ENCODE assay signal across 2 cellular contexts in the genomic region with DNA sequence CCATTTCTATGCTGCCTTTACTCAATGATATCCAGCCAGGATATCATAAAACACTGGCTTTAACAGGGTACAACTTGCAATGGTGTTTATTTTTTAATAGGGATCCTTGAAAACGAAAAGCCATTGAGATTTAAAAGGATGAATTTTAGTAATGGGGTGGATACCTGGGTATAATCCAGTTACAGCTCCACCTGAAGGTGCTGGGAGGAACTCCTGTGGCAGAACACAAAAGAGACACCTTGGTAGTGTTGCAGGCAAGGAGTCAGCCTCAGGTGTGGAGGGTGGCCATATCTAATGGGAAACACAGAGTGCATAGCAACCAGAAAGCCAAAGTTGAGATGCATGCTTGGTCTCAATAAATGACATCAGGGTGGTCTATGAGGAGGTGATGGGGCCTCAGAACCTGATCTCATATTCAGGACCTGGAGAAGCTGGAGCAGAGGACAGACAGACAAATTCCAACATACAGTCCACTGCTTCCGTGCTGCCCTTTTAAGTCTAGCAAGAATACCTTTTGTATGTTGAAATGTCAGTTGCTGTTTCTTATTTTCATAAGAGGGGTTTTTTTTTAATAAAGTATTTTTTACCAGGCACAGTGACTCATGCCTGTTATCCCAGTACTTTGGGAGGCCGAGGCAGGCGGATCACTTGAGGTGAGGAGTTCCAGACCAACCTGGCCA.
TF ChIP-seq lines count a peak whose summit lies in the region.

No MANE protein-coding gene starts in this region.

TF ChIP-seq in IMR-90, 13 proteins besides CTCF, POLR2A, EP300 and RAD21:
- no peak for TF ChIP-seq RCOR1 (IDR thresholded peaks at IDR 0.05; ENCODE audit: insufficient replicate concordance, low read length)
- no peak for TF ChIP-seq MXI1 (IDR thresholded peaks at IDR 0.05; ENCODE audit: borderline replicate concordance, low read depth, low read length)

TF ChIP-seq in WTC11, 78 proteins besides CTCF, POLR2A, EP300 and RAD21:
- TF ChIP-seq, protein P1, sequence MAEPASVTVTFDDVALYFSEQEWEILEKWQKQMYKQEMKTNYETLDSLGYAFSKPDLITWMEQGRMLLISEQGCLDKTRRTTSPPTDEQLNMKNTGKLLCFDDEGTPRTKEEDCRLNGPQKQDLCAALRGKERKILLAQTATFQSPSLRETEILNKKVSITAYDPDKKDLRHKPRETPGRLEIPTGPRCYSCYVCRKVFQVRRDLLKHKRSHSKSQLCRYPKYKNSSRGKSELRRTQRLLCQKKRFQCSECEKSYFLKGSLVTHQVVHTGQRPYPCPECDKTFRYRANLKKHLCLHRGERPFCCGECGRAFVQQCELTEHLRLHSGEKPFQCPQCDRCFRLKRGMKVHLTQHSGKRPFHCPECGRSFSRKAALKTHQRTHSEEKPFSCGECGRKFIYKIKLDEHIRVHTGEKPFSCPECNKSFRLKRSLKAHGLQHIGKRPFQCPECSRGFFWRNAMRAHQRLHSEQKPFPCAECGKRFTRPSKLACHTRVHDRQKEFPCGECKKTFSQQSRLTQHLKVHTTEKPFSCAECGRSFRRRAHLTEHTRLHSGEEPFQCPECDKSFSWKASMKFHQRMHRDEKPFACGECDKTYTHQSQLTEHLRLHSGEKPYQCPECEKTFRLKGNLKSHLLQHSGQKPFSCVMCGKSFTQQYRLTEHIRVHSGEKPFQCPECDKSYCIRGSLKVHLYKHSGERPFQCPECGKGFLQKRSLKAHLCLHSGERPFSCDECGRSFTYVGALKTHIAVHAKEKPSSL (CRISPR knock-in tag; conservative IDR thresholded peaks at IDR 0.05) = no peak
- no peak for TF ChIP-seq ERG (CRISPR knock-in tag; IDR thresholded peaks at IDR 0.05)
TF ChIP-seq in WTC11: peak in this region for 0.
